8 cellular contexts compared by ENCODE assay signal in the genomic region with DNA sequence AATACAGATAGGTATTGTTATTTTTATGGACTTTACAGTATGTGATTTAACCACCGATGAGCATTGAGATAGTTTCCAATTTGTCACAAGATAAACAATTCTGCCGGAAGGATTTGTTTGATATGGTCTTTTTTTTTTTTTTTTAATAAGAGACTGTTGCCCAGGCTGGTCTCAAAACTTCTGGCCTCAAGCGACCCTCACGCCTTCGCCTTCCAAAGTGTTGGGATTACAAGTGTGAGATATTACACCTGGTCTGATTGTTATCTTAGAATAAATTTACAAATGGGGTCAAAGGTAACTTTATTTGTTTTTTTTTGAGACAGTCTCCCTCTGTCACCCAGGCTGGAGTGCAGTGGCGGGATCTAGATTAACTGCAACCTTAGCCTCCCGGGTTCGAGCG. TPM values are rescaled to one million over a fixed set of nuclear protein-coding genes. Genes with fewer than 3 reads are reported as not detected.
A peak's percentile ranks its signal among the peaks of the same experiment; 100 is the strongest.
DNase-seq lines count a peak whose midpoint lies in the region; ATAC-seq and TF ChIP-seq lines count a peak whose summit lies in the region.

No MANE protein-coding gene starts in this region.

- H3K27ac ChIP-seq in AG04450 (ENCODE audit: low read depth, low read length), result no peak overlapping the region
- H3K27ac ChIP-seq in KMS-11, result no peak overlapping the region
- peak overlapping the region; percentile 94 to 100 for H3K27ac ChIP-seq in coronary artery

- no peaks in the 10 kb centered on the region for H4K20me1 ChIP-seq in KMS-11 (ENCODE audit: insufficient read depth)

- H3K9me3 Mint-ChIP-seq in naive thymus-derived CD8-positive, alpha-beta T cell, result no peaks in the 10 kb centered on the region

- DNase-seq in AG04450 (ENCODE audit: low read depth, low spot score), result no peak
- DNase-seq in coronary artery (ENCODE audit: low spot score), result no peak
- no peak for DNase-seq in naive thymus-derived CD8-positive, alpha-beta T cell
- DNase-seq in NK-92 (lab: John Stamatoyannopoulos, UW; ENCODE audit: unreplicated experiment), result no peak
- no peak for DNase-seq in SK-N-DZ (ENCODE audit: low spot score)
- DNase-seq in HuH-7 (ENCODE audit: low spot score), result no peak

- H3K36me3 ChIP-seq in KMS-11 (ENCODE audit: insufficient read depth), result no peaks in the 10 kb centered on the region

- H3K27me3 Mint-ChIP-seq in naive thymus-derived CD8-positive, alpha-beta T cell, result no peaks in the 10 kb centered on the region

- no peak for ATAC-seq in naive thymus-derived CD8-positive, alpha-beta T cell
- ATAC-seq in HG03039 (IDR thresholded peaks at IDR 0.05; ENCODE audit: unreplicated experiment), result no peak

- no peaks in the 10 kb centered on the region for H3K79me2 ChIP-seq in KMS-11 (ENCODE audit: insufficient read depth, low read depth)

- H3K4me3 ChIP-seq in AG04450 (ENCODE audit: low read depth, low read length), result peak overlapping the region; percentile 75
- no peak overlapping the region for H3K4me3 ChIP-seq in KMS-11 (IDR thresholded peaks at IDR 0.05; ENCODE audit: insufficient read depth, low read depth, low read length)
- H3K4me3 ChIP-seq in coronary artery, result peak overlapping the region; percentile 91

- no peak for TF ChIP-seq CTCF in AG04450 (IDR thresholded peaks at IDR 0.05; ENCODE audit: low read depth, low read length)
- TF ChIP-seq CTCF in KMS-11 (conservative IDR thresholded peaks at IDR 0.05; ENCODE audit: low read depth, low read length), result no peak
- TF ChIP-seq CTCF in coronary artery (IDR thresholded peaks at IDR 0.05), result no peak

- peak overlapping the region; percentile 19 to 97 (median 88) for H3K27ac Mint-ChIP-seq in naive thymus-derived CD8-positive, alpha-beta T cell

- peak overlapping the region; percentile 64 to 90 (median 82) for H3K4me3 Mint-ChIP-seq in naive thymus-derived CD8-positive, alpha-beta T cell

- peak overlapping the region; percentile 64; the same call in 1 of the 2 replicates for H2AFZ ChIP-seq in KMS-11 (ENCODE audit: low read depth)

- no peak overlapping the region; the same call in 1 of the 2 replicates for H3K9ac ChIP-seq in KMS-11

- H3K36me3 Mint-ChIP-seq in naive thymus-derived CD8-positive, alpha-beta T cell, result peaks cover 0 to 12% (median 0%) of the 10 kb centered on the region in 3 donors

- H3K27me3 ChIP-seq in AG04450 (ENCODE audit: control insufficient read depth, insufficient read depth, low read length), result no peaks in the 10 kb centered on the region
- no peaks in the 10 kb centered on the region for H3K27me3 ChIP-seq in KMS-11 (ENCODE audit: insufficient read depth, low read depth)

- H3K9me3 ChIP-seq in AG04450 (ENCODE audit: control insufficient read depth, insufficient read depth, low read length), result no peaks in the 10 kb centered on the region; the same call in 1 of the 2 replicates

- POLR2A ChIA-PET in AG04450 (lab: Yijun Ruan, JAX), result interaction anchor here (0.6 kb wide), 1 partner anchor 19 kb away, joined by 3 read pairs; no protein-coding TSS in a partner anchor
- POLR2A ChIA-PET in naive thymus-derived CD8-positive, alpha-beta T cell (lab: Charles Lee), result interaction anchor here (1.0 to 4.9 kb wide), 6 partner anchors 13 to 83 kb away, joined by 3 to 59 read pairs (median 5); a partner anchor contains a TSS

- H3K4me1 ChIP-seq in KMS-11 (ENCODE audit: low read depth, poor library complexity, severe bottlenecking), result peaks cover 4% of the 10 kb centered on the region

- H3K4me1 Mint-ChIP-seq in naive thymus-derived CD8-positive, alpha-beta T cell, result peaks cover 15 to 55% (median 46%) of the 10 kb centered on the region in 4 donors

- CTCF ChIA-PET in AG04450 (lab: Charles Lee), result no interaction called here

- peak overlapping the region; percentile 53 for H3K4me2 ChIP-seq in KMS-11

RNA-seq across cellular contexts. Expression of a gene that starts 1.2 kb away (rescaled TPM):
- polyA plus RNA-seq in AG04450 (2011; rRNA removed), result 16.8 and 17.6 TPM in 2 replicates
- 19.3 and 22.5 TPM in 2 replicates for polyA minus RNA-seq in AG04450 (2011; rRNA and poly(A)+ RNA removed)
- 10 to 100 TPM; 41.5 to 53.7 TPM for total RNA-seq in naive thymus-derived CD8-positive, alpha-beta T cell
- 1 to 10 TPM; 5.4 to 6.3 (median 5.6) TPM for polyA plus RNA-seq in naive thymus-derived CD8-positive, alpha-beta T cell
- polyA plus RNA-seq in SK-N-DZ (2014; cell fraction: cytosol; rRNA removed), result 10.4 and 12.0 TPM in 2 replicates
- 6.5 and 8.6 TPM in 2 replicates for polyA plus RNA-seq in SK-N-DZ (2014; cell fraction: nucleus; rRNA removed)

Comparison
In these comparisons a context has a peak if more than half of its experiments do, and no peak if none do; other contexts are left out.
1. H3K27ac ChIP-seq: peak in coronary artery (2 of 2); none in AG04450 (single experiment) and KMS-11 (single experiment).